8 cellular contexts compared by ENCODE assay signal in the genomic region with DNA sequence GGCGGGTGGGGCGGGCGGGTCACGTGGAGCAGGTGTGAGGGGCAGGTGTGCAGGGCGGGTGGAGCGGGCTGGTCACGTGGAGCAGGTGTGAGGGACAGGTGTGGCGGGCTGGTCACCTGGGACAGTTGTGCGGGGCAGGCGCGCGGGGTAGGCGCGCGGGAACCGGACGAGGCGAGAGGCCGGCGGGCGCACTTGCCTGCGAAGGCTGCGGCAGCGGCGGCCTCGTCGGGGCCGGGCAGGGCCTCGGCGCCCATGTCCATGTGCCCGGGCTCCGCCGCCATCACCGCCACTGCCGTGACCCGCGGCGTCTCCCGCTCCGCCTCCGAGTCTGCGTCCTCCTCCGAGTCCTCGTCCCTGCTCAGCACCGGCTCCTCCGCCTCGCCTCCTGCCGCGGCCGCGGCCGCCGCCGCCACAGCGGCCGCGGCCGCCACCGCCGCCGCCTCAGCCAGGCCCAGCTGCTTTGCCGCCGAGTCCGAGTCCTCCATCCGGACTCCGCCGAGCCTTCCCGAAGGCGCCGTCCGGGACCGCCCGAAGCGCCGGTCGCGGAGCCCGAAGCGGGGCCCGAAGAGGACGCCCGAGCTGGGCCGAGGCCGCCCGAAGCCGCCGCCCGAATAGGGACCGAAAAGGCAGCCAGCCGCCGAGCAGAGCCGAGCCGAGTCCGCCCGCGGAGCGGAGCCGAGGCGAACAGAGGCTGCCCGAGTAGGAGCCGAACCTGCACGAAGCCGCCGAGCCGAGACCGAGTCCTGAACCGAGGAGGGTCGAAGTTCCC. TPM values are rescaled to one million over a fixed set of nuclear protein-coding genes. Genes with fewer than 3 reads are reported as not detected.
DNase-seq lines count a peak whose midpoint lies in the region; ATAC-seq and TF ChIP-seq lines count a peak whose summit lies in the region.

Gene DEAF1, minus strand, starts transcription at position 660 of the 769 bp plus-strand sequence. Its CDS starts 175 bp downstream, at position 485.

- no peaks in the 10 kb centered on the region for H3K9me3 Mint-ChIP-seq in activated naive CD8-positive, alpha-beta T cell treated with anti-CD3 and anti-CD28 coated beads for 36 hours
- peaks cover 11% of the 10 kb centered on the region for H3K9me3 Mint-ChIP-seq in glutamatergic neuron (ENCODE audit: unreplicated experiment)

- CTCF ChIA-PET in GM10248 (lab: Yijun Ruan, JAX) = interaction anchor here (1.2 to 5.4 kb wide), 8 partner anchors 10 to 176 kb away, joined by 3 to 47 read pairs (median 6); no protein-coding TSS in a partner anchor

- peak within 1 kb of the TSS; percentile 89 for H3K27ac ChIP-seq in osteoblast (ENCODE audit: low read depth, low read length)
- H3K27ac ChIP-seq in thoracic aorta = peak within 1 kb of the TSS; percentile 99

- peak within 1 kb of the TSS; percentile 92 for H3K27ac Mint-ChIP-seq in activated naive CD8-positive, alpha-beta T cell treated with anti-CD3 and anti-CD28 coated beads for 36 hours
- H3K27ac Mint-ChIP-seq in glutamatergic neuron (ENCODE audit: unreplicated experiment) = peak within 1 kb of the TSS; percentile 85

- H4K20me1 ChIP-seq in osteoblast (ENCODE audit: insufficient read depth, low read length) = peaks cover 35% of the 10 kb centered on the region

- peaks cover 48% of the 10 kb centered on the region for H3K79me2 ChIP-seq in osteoblast (ENCODE audit: insufficient read depth, low read length)

- H3K4me2 ChIP-seq in osteoblast (ENCODE audit: insufficient read depth, low read length) = peak within 1 kb of the TSS; percentile 94

- DNase-seq in GM10248 (ENCODE audit: extremely low spot score) (peak; percentile 96), NCI-H1092 treated with DMSO at 0.1 percent for 48 hours (lab: John Stamatoyannopoulos, UW) (peak; percentile 98), SKM-1 treated with dmso at 0.1 percent for 144 hours (lab: John Stamatoyannopoulos, UW; ENCODE audit: unreplicated experiment) (peak; percentile 96), glutamatergic neuron (peak; percentile 100), osteoblast (ENCODE audit: insufficient read length, low spot score, missing footprints) (peak; percentile 98), thoracic aorta (ENCODE audit: low spot score) (peak; percentile 88)
- DNase-seq in activated naive CD8-positive, alpha-beta T cell treated with anti-CD3 and anti-CD28 coated beads for 36 hours = peak; percentile 100

- POLR2A ChIA-PET in GM10248 (lab: Yijun Ruan, JAX) = interaction anchor here (0.6 kb wide), 2 partner anchors 55 to 125 kb away, joined by 3 to 4 read pairs; no protein-coding TSS in a partner anchor

- H3K36me3 ChIP-seq in osteoblast (ENCODE audit: insufficient read depth, low read length) (peaks cover 4% of the 10 kb centered on the region), thoracic aorta (no peaks in the 10 kb centered on the region)

- H3K9me3 ChIP-seq in osteoblast (ENCODE audit: low read depth, low read length) = no peaks in the 10 kb centered on the region
- H3K9me3 ChIP-seq in thoracic aorta = no peaks in the 10 kb centered on the region

- no peaks in the 10 kb centered on the region for H3K27me3 Mint-ChIP-seq in activated naive CD8-positive, alpha-beta T cell treated with anti-CD3 and anti-CD28 coated beads for 36 hours
- H3K27me3 Mint-ChIP-seq in glutamatergic neuron (ENCODE audit: unreplicated experiment) = peaks cover 10% of the 10 kb centered on the region

- ATAC-seq in HG02610 (IDR thresholded peaks at IDR 0.05; ENCODE audit: unreplicated experiment) = peak; percentile 82
- peak; percentile 85 for ATAC-seq in thoracic aorta (ENCODE audit: insufficient number of reproducible peaks, low FRiP score, low read depth)

- peak within 1 kb of the TSS; percentile 73 for H2AFZ ChIP-seq in osteoblast (ENCODE audit: low read length)

- no peaks in the 10 kb centered on the region for H3K27me3 ChIP-seq in osteoblast (ENCODE audit: insufficient read depth, low read length)
- no peaks in the 10 kb centered on the region for H3K27me3 ChIP-seq in thoracic aorta (replicated peaks; ENCODE audit: insufficient read depth)

- H3K4me3 ChIP-seq in osteoblast (ENCODE audit: insufficient read depth, low read length) (peak within 1 kb of the TSS; percentile 91), thoracic aorta (peak within 1 kb of the TSS; percentile 97)

- TF ChIP-seq CTCF in GM10248 (IDR thresholded peaks at IDR 0.05; ENCODE audit: control extremely low read depth, extremely low read depth, low read depth, missing control alignments) (no peak), glutamatergic neuron (IDR thresholded peaks at IDR 0.05; ENCODE audit: partially characterized antibody, unreplicated experiment) (no peak), osteoblast (IDR thresholded peaks at IDR 0.05; ENCODE audit: extremely low read depth, low read depth, low read length) (no peak), thoracic aorta (IDR thresholded peaks at IDR 0.05) (no peak)

- peaks cover 35% of the 10 kb centered on the region for H3K4me1 ChIP-seq in osteoblast (ENCODE audit: insufficient read depth, low read length)
- peaks cover 23 to 41% of the 10 kb centered on the region in 2 donors for H3K4me1 ChIP-seq in thoracic aorta (ENCODE audit: control insufficient read depth in 1 of 2, low read depth in 2 of 2)

- peaks cover 11% of the 10 kb centered on the region for H3K36me3 Mint-ChIP-seq in activated naive CD8-positive, alpha-beta T cell treated with anti-CD3 and anti-CD28 coated beads for 36 hours
- H3K36me3 Mint-ChIP-seq in glutamatergic neuron (ENCODE audit: unreplicated experiment) = no peaks in the 10 kb centered on the region

- H3K4me1 Mint-ChIP-seq in activated naive CD8-positive, alpha-beta T cell treated with anti-CD3 and anti-CD28 coated beads for 36 hours = peaks cover 58% of the 10 kb centered on the region
- H3K4me1 Mint-ChIP-seq in glutamatergic neuron (ENCODE audit: low read depth, unreplicated experiment) = peaks cover 31% of the 10 kb centered on the region

- peak within 1 kb of the TSS; percentile 87 for H3K4me3 Mint-ChIP-seq in activated naive CD8-positive, alpha-beta T cell treated with anti-CD3 and anti-CD28 coated beads for 36 hours
- H3K4me3 Mint-ChIP-seq in glutamatergic neuron (ENCODE audit: unreplicated experiment) = peak within 1 kb of the TSS; percentile 85

RNA-seq across cellular contexts. Expression of gene DEAF1, which starts in this region (rescaled TPM):
- total RNA-seq in activated naive CD8-positive, alpha-beta T cell treated with anti-CD3 and anti-CD28 coated beads for 36 hours = 10 to 100 TPM; 46.1 to 49.7 TPM
- total RNA-seq in glutamatergic neuron (ENCODE audit: unreplicated experiment) (51.5 TPM), osteoblast (38.0 and 44.2 TPM in 2 replicates), thoracic aorta (10 to 100 TPM; 22.1 to 67.0 TPM)

Comparison
In these comparisons a context has a peak if more than half of its experiments do, and no peak if none do; other contexts are left out.
1. Peak in every context shown above with its lines: DNase-seq, ATAC-seq, H3K4me3 ChIP-seq and H3K27ac ChIP-seq.